Comparison of ENCODE assay signal across 1 cellular context in genomic region chr2:127100261-127101047, GRCh38.
TF ChIP-seq lines count a peak whose summit lies in the region.

No MANE protein-coding gene starts in this region.

TF ChIP-seq in GM23338, 12 proteins besides CTCF, POLR2A, EP300 and RAD21 (continued from another document):
- TF ChIP-seq EZH2phosphoT487 (IDR thresholded peaks at IDR 0.05; ENCODE audit: unreplicated experiment) = no peak
- TF ChIP-seq JUNB (IDR thresholded peaks at IDR 0.05; ENCODE audit: unreplicated experiment) = no peak
- no peak for TF ChIP-seq CREB1 (CRISPR knock-in tag; IDR thresholded peaks at IDR 0.05; ENCODE audit: low read depth)
- TF ChIP-seq ZNF114 (CRISPR knock-in tag; IDR thresholded peaks at IDR 0.05) = no peak
- no peak for TF ChIP-seq STAT1 (IDR thresholded peaks at IDR 0.05; ENCODE audit: unreplicated experiment)
- no peak for TF ChIP-seq REST (IDR thresholded peaks at IDR 0.05; ENCODE audit: unreplicated experiment)
- TF ChIP-seq EZH2 (IDR thresholded peaks at IDR 0.05; ENCODE audit: low read depth, unreplicated experiment) = no peak
- TF ChIP-seq NANOG (IDR thresholded peaks at IDR 0.05; ENCODE audit: borderline replicate concordance) = no peak
